ENCODE assay signal across 1 cellular context in genomic region chr22:44455963-44456358, GRCh38.
A peak's percentile ranks its signal among the peaks of the same experiment; 100 is the strongest.
TF ChIP-seq lines count a peak whose summit lies in the region.

No MANE protein-coding gene starts in this region.

TF ChIP-seq in GM12878, 131 proteins besides CTCF, POLR2A, EP300 and RAD21 (continued from another document):
- TF ChIP-seq SPI1 (IDR thresholded peaks at IDR 0.05; ENCODE audit: borderline replicate concordance, insufficient read depth, low read depth, low read length) (no peak), NFIC (IDR thresholded peaks at IDR 0.05; ENCODE audit: low read depth, low read length) (0 out of 2 replicates have a peak, but pooled peaks have one; percentile 12), ZBTB40 (IDR thresholded peaks at IDR 0.05; ENCODE audit: borderline replicate concordance) (no peak), TCF7 (IDR thresholded peaks at IDR 0.05; ENCODE audit: borderline replicate concordance) (no peak), ATF7 (IDR thresholded peaks at IDR 0.05; ENCODE audit: low read depth) (no peak)
